Comparison of ENCODE assay signal across 1 cellular context in the genomic region with DNA sequence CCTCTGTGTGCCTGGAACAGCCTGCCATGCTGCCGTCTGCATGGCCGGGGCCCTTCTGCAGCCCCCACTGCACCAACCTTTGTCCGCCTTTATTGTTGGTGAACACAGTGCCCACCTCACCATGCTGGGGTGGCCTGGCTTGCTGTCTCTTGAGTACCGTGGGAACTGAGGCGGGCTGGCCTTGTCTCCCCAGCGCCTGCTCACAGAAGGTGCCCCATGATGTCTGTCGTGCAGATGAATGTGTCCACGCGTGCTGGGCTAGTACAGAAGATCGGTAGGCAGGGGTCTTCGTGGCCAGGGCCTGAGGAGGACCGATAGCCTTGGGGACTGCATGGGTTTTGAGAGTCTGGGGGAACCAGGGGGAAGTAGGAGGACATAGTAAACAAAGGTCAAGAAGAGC.
TF ChIP-seq lines count a peak whose summit lies in the region.

No MANE protein-coding gene starts in this region.

TF ChIP-seq in K562, 482 proteins besides CTCF, POLR2A, EP300 and RAD21 (continued from another document):
- TF ChIP-seq SP1 (CRISPR knock-in tag; IDR thresholded peaks at IDR 0.05) (no peak), HNRNPH1 (optimal IDR thresholded peaks at IDR 0.05; ENCODE audit: low read depth, low read length) (no peak), CBFA2T2 (conservative IDR thresholded peaks at IDR 0.05) (no peak), ZNF165 (CRISPR knock-in tag; IDR thresholded peaks at IDR 0.05; ENCODE audit: borderline replicate concordance) (no peak), RCOR1 (IDR thresholded peaks at IDR 0.05; ENCODE audit: borderline replicate concordance in 1 of 2, low read depth in 2 of 2, low read length in 2 of 2) (no peak)
